1 cellular context compared by ENCODE assay signal in genomic region chr3:156620260-156620659, GRCh38.
TF ChIP-seq lines count a peak whose summit lies in the region.

No MANE protein-coding gene starts in this region.

TF ChIP-seq in K562, 482 proteins besides CTCF, POLR2A, EP300 and RAD21 (continued from another document and continues in another):
- TF ChIP-seq AFF1 (IDR thresholded peaks at IDR 0.05; ENCODE audit: low read depth in 1 of 2, partially characterized antibody in 2 of 2) = no peak
- TF ChIP-seq NFRKB (IDR thresholded peaks at IDR 0.05; ENCODE audit: low read depth) = no peak
- TF ChIP-seq MYNN (IDR thresholded peaks at IDR 0.05) = no peak
- TF ChIP-seq MYNN (CRISPR knock-in tag; IDR thresholded peaks at IDR 0.05) = no peak
- no peak for TF ChIP-seq POU5F1 (IDR thresholded peaks at IDR 0.05; ENCODE audit: borderline replicate concordance, low read depth, low read length, partially characterized antibody)
- no peak for TF ChIP-seq RERE (CRISPR knock-in tag; IDR thresholded peaks at IDR 0.05; ENCODE audit: borderline replicate concordance)
- TF ChIP-seq ZNF347 (CRISPR knock-in tag; IDR thresholded peaks at IDR 0.05; ENCODE audit: low read depth) = no peak
- no peak for TF ChIP-seq ZSCAN32 (CRISPR knock-in tag; IDR thresholded peaks at IDR 0.05)
- peak; percentile 80 for TF ChIP-seq STAT5B (CRISPR knock-in tag; IDR thresholded peaks at IDR 0.05)
- peak in 1 of 2 experiments; percentile 72; a peak in 1 of 3 replicates for TF ChIP-seq CBX3 (IDR thresholded peaks at IDR 0.05; ENCODE audit: borderline replicate concordance in 1 of 2, low read length in 2 of 2)
- no peak for TF ChIP-seq TRIM28 (IDR thresholded peaks at IDR 0.05)
- no peak for TF ChIP-seq FOXK1 (CRISPR knock-in tag; IDR thresholded peaks at IDR 0.05; ENCODE audit: borderline replicate concordance)
- no peak for TF ChIP-seq ZNF785 (CRISPR knock-in tag; IDR thresholded peaks at IDR 0.05)
- TF ChIP-seq HNRNPK (IDR thresholded peaks at IDR 0.05; ENCODE audit: low read depth, low read length, poor library complexity, severe bottlenecking) = no peak
- TF ChIP-seq MBD1 (CRISPR knock-in tag; IDR thresholded peaks at IDR 0.05) = no peak
- peak; percentile 79 for TF ChIP-seq TAF7 (tag; IDR thresholded peaks at IDR 0.05)
- TF ChIP-seq EP400 (IDR thresholded peaks at IDR 0.05) = 0 out of 2 replicates have a peak, but pooled peaks have one; percentile 24
- TF ChIP-seq KHSRP (IDR thresholded peaks at IDR 0.05) = no peak
- TF ChIP-seq ZNF184 (CRISPR knock-in tag; IDR thresholded peaks at IDR 0.05) = no peak
- TF ChIP-seq JUN (IDR thresholded peaks at IDR 0.05; ENCODE audit: borderline replicate concordance, low read depth, low read length) = no peak
- TF ChIP-seq JUN (CRISPR knock-in tag; IDR thresholded peaks at IDR 0.05; ENCODE audit: borderline replicate concordance) = no peak
- TF ChIP-seq ZBTB2 (IDR thresholded peaks at IDR 0.05) = no peak
- TF ChIP-seq HMGXB4 (CRISPR knock-in tag; IDR thresholded peaks at IDR 0.05) = no peak
- no peak for TF ChIP-seq RBM25 (IDR thresholded peaks at IDR 0.05; ENCODE audit: low read depth, low read length, severe bottlenecking)
- TF ChIP-seq ZNF507 (tag; conservative IDR thresholded peaks at IDR 0.05) = no peak
- TF ChIP-seq PATZ1 (CRISPR knock-in tag; IDR thresholded peaks at IDR 0.05; ENCODE audit: borderline replicate concordance) = 0 out of 2 replicates have a peak, but pooled peaks have one; percentile 78
- peak; percentile 90 for TF ChIP-seq HBP1 (CRISPR knock-in tag; IDR thresholded peaks at IDR 0.05)
- peak; percentile 28; the same call in 1 of the 2 replicates for TF ChIP-seq SOX6 (IDR thresholded peaks at IDR 0.05)
- TF ChIP-seq ZNF436 (CRISPR knock-in tag; IDR thresholded peaks at IDR 0.05) = no peak
- TF ChIP-seq PBX2 (CRISPR knock-in tag; IDR thresholded peaks at IDR 0.05; ENCODE audit: low read depth) = no peak
- TF ChIP-seq PBX2 (tag; conservative IDR thresholded peaks at IDR 0.05; ENCODE audit: low read depth) = peak; percentile 74
- TF ChIP-seq HNRNPUL1 (IDR thresholded peaks at IDR 0.05; ENCODE audit: low read length) = no peak
- no peak for TF ChIP-seq TAF15 (IDR thresholded peaks at IDR 0.05; ENCODE audit: low read depth, low read length)
- TF ChIP-seq HIVEP1 (CRISPR knock-in tag; IDR thresholded peaks at IDR 0.05) = peak; percentile 94
- TF ChIP-seq ZNF830 (CRISPR knock-in tag; IDR thresholded peaks at IDR 0.05) = no peak
- TF ChIP-seq EWSR1 (IDR thresholded peaks at IDR 0.05; ENCODE audit: borderline replicate concordance, low read depth, partially characterized antibody) = no peak
- TF ChIP-seq GABPA (tag; conservative IDR thresholded peaks at IDR 0.05; ENCODE audit: low read depth) = no peak
- TF ChIP-seq TRIM24 (IDR thresholded peaks at IDR 0.05) = no peak
- peak; percentile 97 for TF ChIP-seq KLF6 (CRISPR knock-in tag; IDR thresholded peaks at IDR 0.05; ENCODE audit: borderline replicate concordance)
- no peak for TF ChIP-seq ARHGAP35 (IDR thresholded peaks at IDR 0.05; ENCODE audit: partially characterized antibody)
- 0 out of 2 replicates have a peak, but pooled peaks have one; percentile 52 for TF ChIP-seq E2F3 (CRISPR knock-in tag; IDR thresholded peaks at IDR 0.05)
- TF ChIP-seq NFATC3 (IDR thresholded peaks at IDR 0.05) = no peak
